1 cellular context compared by ENCODE assay signal in the genomic region with DNA sequence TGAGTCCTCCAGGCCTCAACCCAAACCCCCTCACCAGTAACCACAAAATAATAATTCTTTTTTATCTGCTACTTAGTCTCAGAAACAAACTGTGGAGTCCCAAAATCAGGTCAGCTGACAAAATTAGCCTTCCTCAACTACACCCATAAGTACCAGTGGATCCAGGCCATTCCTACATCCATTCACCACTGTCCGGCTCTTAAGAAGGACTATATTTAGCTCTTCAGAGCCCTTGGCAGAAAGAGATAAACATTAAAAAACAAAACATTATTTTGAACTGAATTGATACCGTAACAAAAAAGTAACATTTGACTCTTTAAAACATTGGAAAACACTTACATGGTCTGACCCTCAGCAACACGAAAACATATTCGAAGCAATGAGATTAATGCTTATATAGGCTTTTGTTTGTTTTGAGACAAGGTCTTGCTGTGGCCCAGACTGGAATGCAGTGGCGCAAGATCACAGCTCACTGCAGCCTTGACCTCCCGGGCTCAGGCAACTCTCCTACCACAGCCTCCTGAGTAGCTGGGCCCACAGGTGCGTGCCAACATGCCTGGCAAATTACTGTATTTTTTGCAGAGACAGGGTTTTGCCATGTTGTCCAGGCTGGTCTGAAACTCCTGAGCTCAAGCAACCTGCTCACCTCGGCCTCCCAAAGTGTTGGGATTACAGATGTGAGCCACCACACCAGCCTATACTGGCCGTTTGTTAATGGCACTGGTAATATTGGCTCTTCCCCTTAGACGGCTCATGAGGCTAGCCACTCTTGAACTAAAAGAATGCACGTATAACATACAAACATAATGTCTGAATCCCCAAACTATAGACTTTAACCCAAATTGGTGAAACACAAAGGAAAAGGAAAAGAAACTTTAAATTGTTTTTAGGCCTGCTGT.
TF ChIP-seq lines count a peak whose summit lies in the region.

No MANE protein-coding gene starts in this region.

TF ChIP-seq in HepG2, 621 proteins besides CTCF, POLR2A, EP300 and RAD21 (continues in another document):
- no peak for TF ChIP-seq ZNF589 (CRISPR knock-in tag; conservative IDR thresholded peaks at IDR 0.05)
- TF ChIP-seq CREB1 (IDR thresholded peaks at IDR 0.05), result no peak
- TF ChIP-seq CREB1 (CRISPR knock-in tag; IDR thresholded peaks at IDR 0.05), result peak; percentile 63
- TF ChIP-seq, protein P1, sequence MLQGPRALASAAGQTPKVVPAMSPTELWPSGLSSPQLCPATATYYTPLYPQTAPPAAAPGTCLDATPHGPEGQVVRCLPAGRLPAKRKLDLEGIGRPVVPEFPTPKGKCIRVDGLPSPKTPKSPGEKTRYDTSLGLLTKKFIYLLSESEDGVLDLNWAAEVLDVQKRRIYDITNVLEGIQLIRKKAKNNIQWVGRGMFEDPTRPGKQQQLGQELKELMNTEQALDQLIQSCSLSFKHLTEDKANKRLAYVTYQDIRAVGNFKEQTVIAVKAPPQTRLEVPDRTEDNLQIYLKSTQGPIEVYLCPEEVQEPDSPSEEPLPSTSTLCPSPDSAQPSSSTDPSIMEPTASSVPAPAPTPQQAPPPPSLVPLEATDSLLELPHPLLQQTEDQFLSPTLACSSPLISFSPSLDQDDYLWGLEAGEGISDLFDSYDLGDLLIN (CRISPR knock-in tag; IDR thresholded peaks at IDR 0.05; ENCODE audit: borderline replicate concordance), result no peak
- TF ChIP-seq NCOA2 (CRISPR knock-in tag; IDR thresholded peaks at IDR 0.05), result peak; percentile 95
- no peak for TF ChIP-seq GLI4 (CRISPR knock-in tag; IDR thresholded peaks at IDR 0.05; ENCODE audit: borderline replicate concordance)
- TF ChIP-seq, protein P2, sequence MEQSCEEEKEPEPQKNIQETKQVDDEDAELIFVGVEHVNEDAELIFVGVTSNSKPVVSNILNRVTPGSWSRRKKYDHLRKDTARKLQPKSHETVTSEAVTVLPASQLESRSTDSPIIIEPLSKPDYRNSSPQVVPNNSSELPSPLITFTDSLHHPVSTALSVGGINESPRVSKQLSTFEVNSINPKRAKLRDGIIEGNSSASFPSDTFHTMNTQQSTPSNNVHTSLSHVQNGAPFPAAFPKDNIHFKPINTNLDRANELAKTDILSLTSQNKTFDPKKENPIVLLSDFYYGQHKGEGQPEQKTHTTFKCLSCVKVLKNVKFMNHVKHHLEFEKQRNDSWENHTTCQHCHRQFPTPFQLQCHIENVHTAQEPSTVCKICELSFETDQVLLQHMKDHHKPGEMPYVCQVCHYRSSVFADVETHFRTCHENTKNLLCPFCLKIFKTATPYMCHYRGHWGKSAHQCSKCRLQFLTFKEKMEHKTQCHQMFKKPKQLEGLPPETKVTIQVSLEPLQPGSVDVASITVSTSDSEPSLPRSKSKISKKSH (CRISPR knock-in tag; IDR thresholded peaks at IDR 0.05; ENCODE audit: borderline replicate concordance), result no peak
- no peak for TF ChIP-seq KMT2B (CRISPR knock-in tag; IDR thresholded peaks at IDR 0.05)
- TF ChIP-seq ZNF790 (CRISPR knock-in tag; IDR thresholded peaks at IDR 0.05; ENCODE audit: borderline replicate concordance), result no peak
- TF ChIP-seq MBNL3 (CRISPR knock-in tag; conservative IDR thresholded peaks at IDR 0.05), result no peak
- peak; percentile 49; the same call in 1 of the 2 replicates for TF ChIP-seq ZNF350 (CRISPR knock-in tag; IDR thresholded peaks at IDR 0.05; ENCODE audit: borderline replicate concordance, low read depth)
- no peak for TF ChIP-seq LCORL (IDR thresholded peaks at IDR 0.05)
- TF ChIP-seq LCORL (CRISPR knock-in tag; IDR thresholded peaks at IDR 0.05), result peak; percentile 65; the same call in 1 of the 2 replicates
- peak; percentile 80; the same call in 1 of the 2 replicates for TF ChIP-seq AHR (CRISPR knock-in tag; IDR thresholded peaks at IDR 0.05)
- peak; percentile 69; the same call in 1 of the 2 replicates for TF ChIP-seq NCOR1 (IDR thresholded peaks at IDR 0.05; ENCODE audit: borderline replicate concordance, low read length)
- peak; percentile 46; the same call in 1 of the 2 replicates for TF ChIP-seq NFIC (IDR thresholded peaks at IDR 0.05; ENCODE audit: low read length)
- peak; percentile 95 for TF ChIP-seq ZMYM4 (CRISPR knock-in tag; IDR thresholded peaks at IDR 0.05)
- no peak for TF ChIP-seq ZKSCAN5 (CRISPR knock-in tag; IDR thresholded peaks at IDR 0.05)
- peak; percentile 77; the same call in 1 of the 2 replicates for TF ChIP-seq WIZ (CRISPR knock-in tag; IDR thresholded peaks at IDR 0.05)
- TF ChIP-seq BCL6 (CRISPR knock-in tag; IDR thresholded peaks at IDR 0.05), result peak; percentile 93
- TF ChIP-seq, protein P3, sequence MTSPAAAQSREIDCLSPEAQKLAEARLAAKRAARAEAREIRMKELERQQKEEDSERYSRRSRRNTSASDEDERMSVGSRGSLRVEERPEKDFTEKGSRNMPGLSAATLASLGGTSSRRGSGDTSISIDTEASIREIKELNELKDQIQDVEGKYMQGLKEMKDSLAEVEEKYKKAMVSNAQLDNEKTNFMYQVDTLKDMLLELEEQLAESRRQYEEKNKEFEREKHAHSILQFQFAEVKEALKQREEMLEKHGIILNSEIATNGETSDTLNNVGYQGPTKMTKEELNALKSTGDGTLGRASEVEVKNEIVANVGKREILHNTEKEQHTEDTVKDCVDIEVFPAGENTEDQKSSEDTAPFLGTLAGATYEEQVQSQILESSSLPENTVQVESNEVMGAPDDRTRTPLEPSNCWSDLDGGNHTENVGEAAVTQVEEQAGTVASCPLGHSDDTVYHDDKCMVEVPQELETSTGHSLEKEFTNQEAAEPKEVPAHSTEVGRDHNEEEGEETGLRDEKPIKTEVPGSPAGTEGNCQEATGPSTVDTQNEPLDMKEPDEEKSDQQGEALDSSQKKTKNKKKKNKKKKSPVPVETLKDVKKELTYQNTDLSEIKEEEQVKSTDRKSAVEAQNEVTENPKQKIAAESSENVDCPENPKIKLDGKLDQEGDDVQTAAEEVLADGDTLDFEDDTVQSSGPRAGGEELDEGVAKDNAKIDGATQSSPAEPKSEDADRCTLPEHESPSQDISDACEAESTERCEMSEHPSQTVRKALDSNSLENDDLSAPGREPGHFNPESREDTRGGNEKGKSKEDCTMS (CRISPR knock-in tag; conservative IDR thresholded peaks at IDR 0.05), result no peak
- peak; percentile 99 for TF ChIP-seq RXRB (CRISPR knock-in tag; IDR thresholded peaks at IDR 0.05; ENCODE audit: borderline replicate concordance)
- peak; percentile 99 for TF ChIP-seq RARA (CRISPR knock-in tag; IDR thresholded peaks at IDR 0.05)
- TF ChIP-seq GZF1 (CRISPR knock-in tag; IDR thresholded peaks at IDR 0.05), result peak; percentile 97
- peak; percentile 70; the same call in 1 of the 2 replicates for TF ChIP-seq PPARG (CRISPR knock-in tag; conservative IDR thresholded peaks at IDR 0.05)
- TF ChIP-seq, protein P4, sequence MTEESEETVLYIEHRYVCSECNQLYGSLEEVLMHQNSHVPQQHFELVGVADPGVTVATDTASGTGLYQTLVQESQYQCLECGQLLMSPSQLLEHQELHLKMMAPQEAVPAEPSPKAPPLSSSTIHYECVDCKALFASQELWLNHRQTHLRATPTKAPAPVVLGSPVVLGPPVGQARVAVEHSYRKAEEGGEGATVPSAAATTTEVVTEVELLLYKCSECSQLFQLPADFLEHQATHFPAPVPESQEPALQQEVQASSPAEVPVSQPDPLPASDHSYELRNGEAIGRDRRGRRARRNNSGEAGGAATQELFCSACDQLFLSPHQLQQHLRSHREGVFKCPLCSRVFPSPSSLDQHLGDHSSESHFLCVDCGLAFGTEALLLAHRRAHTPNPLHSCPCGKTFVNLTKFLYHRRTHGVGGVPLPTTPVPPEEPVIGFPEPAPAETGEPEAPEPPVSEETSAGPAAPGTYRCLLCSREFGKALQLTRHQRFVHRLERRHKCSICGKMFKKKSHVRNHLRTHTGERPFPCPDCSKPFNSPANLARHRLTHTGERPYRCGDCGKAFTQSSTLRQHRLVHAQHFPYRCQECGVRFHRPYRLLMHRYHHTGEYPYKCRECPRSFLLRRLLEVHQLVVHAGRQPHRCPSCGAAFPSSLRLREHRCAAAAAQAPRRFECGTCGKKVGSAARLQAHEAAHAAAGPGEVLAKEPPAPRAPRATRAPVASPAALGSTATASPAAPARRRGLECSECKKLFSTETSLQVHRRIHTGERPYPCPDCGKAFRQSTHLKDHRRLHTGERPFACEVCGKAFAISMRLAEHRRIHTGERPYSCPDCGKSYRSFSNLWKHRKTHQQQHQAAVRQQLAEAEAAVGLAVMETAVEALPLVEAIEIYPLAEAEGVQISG (CRISPR knock-in tag; IDR thresholded peaks at IDR 0.05), result peak; percentile 78
- no peak for TF ChIP-seq SNAPC2 (CRISPR knock-in tag; IDR thresholded peaks at IDR 0.05)
- TF ChIP-seq ZKSCAN8 (CRISPR knock-in tag; IDR thresholded peaks at IDR 0.05; ENCODE audit: borderline replicate concordance), result 0 out of 2 replicates have a peak, but pooled peaks have one; percentile 68
- no peak; the same call in 1 of the 2 replicates for TF ChIP-seq ZSCAN9 (CRISPR knock-in tag; IDR thresholded peaks at IDR 0.05; ENCODE audit: borderline replicate concordance)
- TF ChIP-seq ISL2 (CRISPR knock-in tag; IDR thresholded peaks at IDR 0.05), result peak; percentile 84; the same call in 1 of the 2 replicates
- 0 out of 2 replicates have a peak, but pooled peaks have one; percentile 26 for TF ChIP-seq NCOA1 (CRISPR knock-in tag; IDR thresholded peaks at IDR 0.05)
- no peak for TF ChIP-seq ZNF841 (CRISPR knock-in tag; IDR thresholded peaks at IDR 0.05; ENCODE audit: borderline replicate concordance)
- TF ChIP-seq ZNF780A (CRISPR knock-in tag; IDR thresholded peaks at IDR 0.05), result no peak
- peak; percentile 97 for TF ChIP-seq GATAD2A (CRISPR knock-in tag; IDR thresholded peaks at IDR 0.05)
- TF ChIP-seq THAP11 (CRISPR knock-in tag; IDR thresholded peaks at IDR 0.05), result peak; percentile 57
- TF ChIP-seq FOXK1 (CRISPR knock-in tag; IDR thresholded peaks at IDR 0.05; ENCODE audit: borderline replicate concordance, low read depth), result peak; percentile 83
- TF ChIP-seq, protein P5, sequence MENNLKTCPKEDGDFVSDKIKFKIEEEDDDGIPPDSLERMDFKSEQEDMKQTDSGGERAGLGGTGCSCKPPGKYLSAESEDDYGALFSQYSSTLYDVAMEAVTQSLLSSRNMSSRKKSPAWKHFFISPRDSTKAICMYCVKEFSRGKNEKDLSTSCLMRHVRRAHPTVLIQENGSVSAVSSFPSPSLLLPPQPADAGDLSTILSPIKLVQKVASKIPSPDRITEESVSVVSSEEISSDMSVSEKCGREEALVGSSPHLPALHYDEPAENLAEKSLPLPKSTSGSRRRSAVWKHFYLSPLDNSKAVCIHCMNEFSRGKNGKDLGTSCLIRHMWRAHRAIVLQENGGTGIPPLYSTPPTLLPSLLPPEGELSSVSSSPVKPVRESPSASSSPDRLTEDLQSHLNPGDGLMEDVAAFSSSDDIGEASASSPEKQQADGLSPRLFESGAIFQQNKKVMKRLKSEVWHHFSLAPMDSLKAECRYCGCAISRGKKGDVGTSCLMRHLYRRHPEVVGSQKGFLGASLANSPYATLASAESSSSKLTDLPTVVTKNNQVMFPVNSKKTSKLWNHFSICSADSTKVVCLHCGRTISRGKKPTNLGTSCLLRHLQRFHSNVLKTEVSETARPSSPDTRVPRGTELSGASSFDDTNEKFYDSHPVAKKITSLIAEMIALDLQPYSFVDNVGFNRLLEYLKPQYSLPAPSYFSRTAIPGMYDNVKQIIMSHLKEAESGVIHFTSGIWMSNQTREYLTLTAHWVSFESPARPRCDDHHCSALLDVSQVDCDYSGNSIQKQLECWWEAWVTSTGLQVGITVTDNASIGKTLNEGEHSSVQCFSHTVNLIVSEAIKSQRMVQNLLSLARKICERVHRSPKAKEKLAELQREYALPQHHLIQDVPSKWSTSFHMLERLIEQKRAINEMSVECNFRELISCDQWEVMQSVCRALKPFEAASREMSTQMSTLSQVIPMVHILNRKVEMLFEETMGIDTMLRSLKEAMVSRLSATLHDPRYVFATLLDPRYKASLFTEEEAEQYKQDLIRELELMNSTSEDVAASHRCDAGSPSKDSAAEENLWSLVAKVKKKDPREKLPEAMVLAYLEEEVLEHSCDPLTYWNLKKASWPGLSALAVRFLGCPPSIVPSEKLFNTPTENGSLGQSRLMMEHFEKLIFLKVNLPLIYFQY (CRISPR knock-in tag; IDR thresholded peaks at IDR 0.05; ENCODE audit: borderline replicate concordance), result peak; percentile 37; the same call in 1 of the 2 replicates
- TF ChIP-seq, protein P6, sequence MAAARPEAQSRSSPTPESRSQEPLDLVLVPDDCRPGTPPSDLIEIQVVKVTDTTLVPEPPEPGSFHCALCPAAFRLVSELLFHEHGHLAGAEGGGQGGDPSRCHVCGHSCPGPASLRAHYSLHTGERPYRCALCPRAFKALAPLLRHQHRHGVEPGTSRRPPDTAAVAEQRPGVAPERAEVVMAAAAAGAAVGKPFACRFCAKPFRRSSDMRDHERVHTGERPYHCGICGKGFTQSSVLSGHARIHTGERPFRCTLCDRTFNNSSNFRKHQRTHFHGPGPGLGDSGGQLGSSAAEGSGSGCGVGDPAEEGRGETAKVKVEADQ (CRISPR knock-in tag; IDR thresholded peaks at IDR 0.05; ENCODE audit: borderline replicate concordance), result no peak
- TF ChIP-seq CEBPG (CRISPR knock-in tag; IDR thresholded peaks at IDR 0.05), result peak; percentile 93
- no peak for TF ChIP-seq CAMTA2 (CRISPR knock-in tag; IDR thresholded peaks at IDR 0.05; ENCODE audit: borderline replicate concordance)
- no peak for TF ChIP-seq SALL2 (CRISPR knock-in tag; IDR thresholded peaks at IDR 0.05)
- TF ChIP-seq PHF21A (CRISPR knock-in tag; IDR thresholded peaks at IDR 0.05), result 0 out of 2 replicates have a peak, but pooled peaks have one; percentile 67
- peak; percentile 61 for TF ChIP-seq ZFY (CRISPR knock-in tag; IDR thresholded peaks at IDR 0.05)
- peak; percentile 41; the same call in 1 of the 2 replicates for TF ChIP-seq ETV5 (CRISPR knock-in tag; IDR thresholded peaks at IDR 0.05; ENCODE audit: borderline replicate concordance)
- TF ChIP-seq, protein P7, sequence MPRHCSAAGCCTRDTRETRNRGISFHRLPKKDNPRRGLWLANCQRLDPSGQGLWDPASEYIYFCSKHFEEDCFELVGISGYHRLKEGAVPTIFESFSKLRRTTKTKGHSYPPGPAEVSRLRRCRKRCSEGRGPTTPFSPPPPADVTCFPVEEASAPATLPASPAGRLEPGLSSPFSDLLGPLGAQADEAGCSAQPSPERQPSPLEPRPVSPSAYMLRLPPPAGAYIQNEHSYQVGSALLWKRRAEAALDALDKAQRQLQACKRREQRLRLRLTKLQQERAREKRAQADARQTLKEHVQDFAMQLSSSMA (CRISPR knock-in tag; IDR thresholded peaks at IDR 0.05), result no peak
- TF ChIP-seq, protein P8, sequence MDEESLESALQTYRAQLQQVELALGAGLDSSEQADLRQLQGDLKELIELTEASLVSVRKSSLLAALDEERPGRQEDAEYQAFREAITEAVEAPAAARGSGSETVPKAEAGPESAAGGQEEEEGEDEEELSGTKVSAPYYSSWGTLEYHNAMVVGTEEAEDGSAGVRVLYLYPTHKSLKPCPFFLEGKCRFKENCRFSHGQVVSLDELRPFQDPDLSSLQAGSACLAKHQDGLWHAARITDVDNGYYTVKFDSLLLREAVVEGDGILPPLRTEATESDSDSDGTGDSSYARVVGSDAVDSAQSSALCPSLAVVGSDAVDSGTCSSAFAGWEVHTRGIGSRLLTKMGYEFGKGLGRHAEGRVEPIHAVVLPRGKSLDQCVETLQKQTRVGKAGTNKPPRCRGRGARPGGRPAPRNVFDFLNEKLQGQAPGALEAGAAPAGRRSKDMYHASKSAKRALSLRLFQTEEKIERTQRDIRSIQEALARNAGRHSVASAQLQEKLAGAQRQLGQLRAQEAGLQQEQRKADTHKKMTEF (CRISPR knock-in tag; IDR thresholded peaks at IDR 0.05), result peak; percentile 83
- peak; percentile 87; the same call in 1 of the 2 replicates for TF ChIP-seq MTA1 (CRISPR knock-in tag; IDR thresholded peaks at IDR 0.05; ENCODE audit: borderline replicate concordance)
- TF ChIP-seq ZNF614 (CRISPR knock-in tag; IDR thresholded peaks at IDR 0.05; ENCODE audit: borderline replicate concordance), result 0 out of 2 replicates have a peak, but pooled peaks have one; percentile 17
- TF ChIP-seq SRF (IDR thresholded peaks at IDR 0.05; ENCODE audit: low read depth, low read length), result no peak
